8 cellular contexts compared by ENCODE assay signal in the genomic region with DNA sequence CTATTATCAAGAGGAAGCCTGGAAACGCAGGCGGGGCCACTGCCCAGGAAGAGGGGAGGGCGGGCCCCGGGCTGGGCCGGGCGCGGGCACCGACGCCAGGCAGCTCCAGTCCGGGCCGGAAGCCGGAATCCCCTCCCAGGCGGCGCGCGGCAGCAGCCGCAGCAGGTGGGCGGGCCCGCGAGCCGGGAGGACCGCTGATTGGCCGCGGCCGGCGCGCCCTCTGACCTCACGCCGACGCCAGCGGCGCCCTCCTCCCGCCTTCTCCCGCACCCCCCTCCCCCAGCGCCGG. TPM values are rescaled to one million over a fixed set of nuclear protein-coding genes. Genes with fewer than 3 reads are reported as not detected.
DNase-seq lines count a peak whose midpoint lies in the region; TF ChIP-seq lines count a peak whose summit lies in the region.

No MANE protein-coding gene starts in this region.

- peaks cover 2% of the 10 kb centered on the region for H3K27me3 Mint-ChIP-seq in HFFc6 (ENCODE audit: insufficient read depth)
- no peaks in the 10 kb centered on the region for H3K27me3 Mint-ChIP-seq in activated naive CD4-positive, alpha-beta T cell treated with anti-CD3 and anti-CD28 coated beads, Interleukin-2, amount 50 U/mL, for 24 hours

- TF ChIP-seq CTCF in HFFc6 (IDR thresholded peaks at IDR 0.05), result no peak

- H3K4me3 Mint-ChIP-seq in HFFc6, result peak overlapping the region; percentile 96
- peak overlapping the region; percentile 94 for H3K4me3 Mint-ChIP-seq in activated naive CD4-positive, alpha-beta T cell treated with anti-CD3 and anti-CD28 coated beads, Interleukin-2, amount 50 U/mL, for 24 hours

- peak; percentile 99 for DNase-seq in GM03348 (ENCODE audit: low spot score)
- DNase-seq in HFFc6, result peak; percentile 91
- DNase-seq in NAMALWA (ENCODE audit: low spot score), result peak; percentile 96
- DNase-seq in SK-N-DZ (ENCODE audit: low spot score), result peak; percentile 89
- peak; percentile 93 for DNase-seq in globus pallidus (ENCODE audit: low spot score)
- DNase-seq in nucleus accumbens (lab: John Stamatoyannopoulos, UW), result peak; percentile 37 to 94 (median 85)
- peak; percentile 85 for DNase-seq in superior temporal gyrus (ENCODE audit: extremely low spot score)

- H3K27ac Mint-ChIP-seq in HFFc6, result peak overlapping the region; percentile 86
- peak overlapping the region; percentile 93 for H3K27ac Mint-ChIP-seq in activated naive CD4-positive, alpha-beta T cell treated with anti-CD3 and anti-CD28 coated beads, Interleukin-2, amount 50 U/mL, for 24 hours

- peaks cover 40% of the 10 kb centered on the region for H3K4me1 Mint-ChIP-seq in HFFc6 (ENCODE audit: low read depth)
- H3K4me1 Mint-ChIP-seq in activated naive CD4-positive, alpha-beta T cell treated with anti-CD3 and anti-CD28 coated beads, Interleukin-2, amount 50 U/mL, for 24 hours, result peaks cover 30% of the 10 kb centered on the region

- H3K9me3 Mint-ChIP-seq in HFFc6, result no peaks in the 10 kb centered on the region
- no peaks in the 10 kb centered on the region for H3K9me3 Mint-ChIP-seq in activated naive CD4-positive, alpha-beta T cell treated with anti-CD3 and anti-CD28 coated beads, Interleukin-2, amount 50 U/mL, for 24 hours

- H3K36me3 Mint-ChIP-seq in HFFc6 (ENCODE audit: low read depth), result peaks cover 17% of the 10 kb centered on the region
- H3K36me3 Mint-ChIP-seq in activated naive CD4-positive, alpha-beta T cell treated with anti-CD3 and anti-CD28 coated beads, Interleukin-2, amount 50 U/mL, for 24 hours, result peaks cover 1% of the 10 kb centered on the region

RNA-seq across cellular contexts. Expression of a gene that starts 0.4 kb away (rescaled TPM):
- total RNA-seq in HFFc6 (2021; fragmentation: NEBNext Ultra II Directional; extraction: Animal tissue kit (Norgen Biotek cat#: 25700)), result 10 to 100 TPM; 46.7 to 58.1 (median 50.0) TPM
- polyA plus RNA-seq in SK-N-DZ (2014; cell fraction: cytosol; rRNA removed), result 24.6 and 37.9 TPM in 2 replicates
- polyA plus RNA-seq in SK-N-DZ (2014; cell fraction: nucleus; rRNA removed), result 14.4 and 18.5 TPM in 2 replicates

RNA-seq across cellular contexts. Expression of a gene that starts 21.3 kb away (rescaled TPM):
- total RNA-seq in HFFc6 (2021; fragmentation: NEBNext Ultra II Directional; extraction: Animal tissue kit (Norgen Biotek cat#: 25700)), result 10 to 100 TPM; 34.3 to 48.1 (median 38.8) TPM
- polyA plus RNA-seq in SK-N-DZ (2014; cell fraction: cytosol; rRNA removed), result 58.0 and 67.5 TPM in 2 replicates
- polyA plus RNA-seq in SK-N-DZ (2014; cell fraction: nucleus; rRNA removed), result 49.1 and 71.2 TPM in 2 replicates

RNA-seq across cellular contexts. Expression of a gene that starts 35.0 kb away (rescaled TPM):
- total RNA-seq in HFFc6 (2021; fragmentation: NEBNext Ultra II Directional; extraction: Animal tissue kit (Norgen Biotek cat#: 25700)), result 10 to 100 TPM; 54.0 to 66.5 (median 63.8) TPM
- 70.3 and 73.2 TPM in 2 replicates for polyA plus RNA-seq in SK-N-DZ (2014; cell fraction: cytosol; rRNA removed)
- 52.0 and 55.5 TPM in 2 replicates for polyA plus RNA-seq in SK-N-DZ (2014; cell fraction: nucleus; rRNA removed)

Comparison
In these comparisons a context has a peak if more than half of its experiments do, and no peak if none do; other contexts are left out.
1. Peak in every context shown above with its lines: DNase-seq.